Comparison of ENCODE assay signal across 1 cellular context in genomic region chr16:17463335-17463734, GRCh38.
TF ChIP-seq lines count a peak whose summit lies in the region.

No MANE protein-coding gene starts in this region.

TF ChIP-seq in IMR-90, 13 proteins besides CTCF, POLR2A, EP300 and RAD21:
- TF ChIP-seq CHD1 (IDR thresholded peaks at IDR 0.05; ENCODE audit: low read depth, low read length): no peak
- no peak for TF ChIP-seq USF2 (IDR thresholded peaks at IDR 0.05; ENCODE audit: low read depth, low read length)
- TF ChIP-seq RFX5 (IDR thresholded peaks at IDR 0.05; ENCODE audit: low read depth, low read length): peak; percentile 40; the same call in 1 of the 2 replicates
- TF ChIP-seq, protein P1, sequence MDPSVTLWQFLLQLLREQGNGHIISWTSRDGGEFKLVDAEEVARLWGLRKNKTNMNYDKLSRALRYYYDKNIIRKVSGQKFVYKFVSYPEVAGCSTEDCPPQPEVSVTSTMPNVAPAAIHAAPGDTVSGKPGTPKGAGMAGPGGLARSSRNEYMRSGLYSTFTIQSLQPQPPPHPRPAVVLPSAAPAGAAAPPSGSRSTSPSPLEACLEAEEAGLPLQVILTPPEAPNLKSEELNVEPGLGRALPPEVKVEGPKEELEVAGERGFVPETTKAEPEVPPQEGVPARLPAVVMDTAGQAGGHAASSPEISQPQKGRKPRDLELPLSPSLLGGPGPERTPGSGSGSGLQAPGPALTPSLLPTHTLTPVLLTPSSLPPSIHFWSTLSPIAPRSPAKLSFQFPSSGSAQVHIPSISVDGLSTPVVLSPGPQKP (IDR thresholded peaks at IDR 0.05; ENCODE audit: borderline replicate concordance, low read depth, low read length): no peak
- no peak for TF ChIP-seq BHLHE40 (IDR thresholded peaks at IDR 0.05; ENCODE audit: low read depth, low read length)
